Comparison of ENCODE assay signal across 18 cellular contexts in the genomic region with DNA sequence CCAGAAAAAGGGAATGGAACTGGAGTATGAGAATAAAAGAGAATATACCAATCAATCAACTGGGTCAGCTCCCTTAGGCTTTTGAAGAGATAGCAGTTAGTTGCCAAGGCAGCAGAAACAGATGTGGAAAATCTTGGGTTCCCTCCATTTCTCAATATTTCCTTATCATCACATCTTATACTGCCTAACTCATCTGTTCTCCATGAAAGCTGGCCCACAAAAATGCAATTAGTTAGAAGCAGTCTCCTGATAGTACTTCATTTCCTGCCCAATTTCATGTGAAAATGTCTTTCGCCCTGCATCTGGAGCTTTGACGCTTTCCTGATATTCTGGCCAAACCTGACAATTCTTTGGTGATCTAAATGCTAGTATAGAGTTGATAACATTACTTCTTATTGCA. TPM values are rescaled to one million over a fixed set of nuclear protein-coding genes. Genes with fewer than 3 reads are reported as not detected.
"Had no signal": no experiment of that assay in that cellular context is flagged by ENCODE, and none has a peak within 500 bp of the region (broad histone marks: within the 10 kb centered on the region; RNA-seq: fewer than 3 reads in every experiment).

No MANE protein-coding gene starts in this region.

- H3K4me3 ChIP-seq: hepatocyte, skin epidermis, transverse colon, vagina had no signal

- DNase-seq: activated CD4-positive, alpha-beta T cell treated with anti-CD3 and anti-CD28 coated beads, Interleukin-2, amount 10 ng/mL, durations not matched to agents 24 days and 14 days; activated CD4-positive, CD25-positive, alpha-beta regulatory T cell; activated CD8-positive, alpha-beta memory T cell treated with anti-CD3 and anti-CD28 coated beads, Interleukin-2, amount 50 U/mL, for 48 hours; activated gamma-delta T cell treated with Interleukin-2 at 50 U/mL for 16 hours; dermis blood vessel endothelial cell; occipital lobe; stimulated activated CD4-positive, alpha-beta T cell treated with anti-CD3 and anti-CD28 coated beads, Interleukin-15, amount 100 ng/mL, for 24 hours; stimulated activated CD4-positive, alpha-beta T cell treated with anti-CD3 and anti-CD28 coated beads, Interleukin-4, amount 100 ng/mL, for 4 hours; stimulated activated CD8-positive, alpha-beta memory T cell treated with anti-CD3 and anti-CD28 coated beads, Interleukin-4, amount 100 ng/mL, for 48 hours; stimulated activated naive CD8-positive, alpha-beta T cell treated with anti-CD3 and anti-CD28 coated beads, Interleukin-15, Interleukin-2, amounts not matched to agents 100 U/mL and 50 U/mL, for 24 hours; transverse colon had no signal

RNA-seq across cellular contexts. Expression of a gene that starts 30.1 kb away (rescaled TPM):
- total RNA-seq: activated CD4-positive, alpha-beta T cell treated with anti-CD3 and anti-CD28 coated beads, Interleukin-2, amount 10 ng/mL, durations not matched to agents 24 days and 14 days; dermis blood vessel endothelial cell; epithelial cell of proximal tubule; glomerular endothelial cell; mesenteric fat pad; posterior vena cava had no signal
